In genomic region chr13:40394304-40394983, GRCh38 we compare ENCODE assay signal across 23 cellular contexts.
DNase-seq lines count a peak whose midpoint lies in the region; ATAC-seq, FAIRE-seq and TF ChIP-seq lines count a peak whose summit lies in the region.
"Had no signal": no experiment of that assay in that cellular context is flagged by ENCODE, and none has a peak within 500 bp of the region (broad histone marks: within the 10 kb centered on the region; RNA-seq: fewer than 3 reads in every experiment).

No MANE protein-coding gene starts in this region.

- no peaks in the 10 kb centered on the region for H3K27me3 Mint-ChIP-seq in CD4-positive, alpha-beta memory T cell

- H4K20me1 ChIP-seq in mammary epithelial cell (ENCODE audit: insufficient read depth, low read length), result no peaks in the 10 kb centered on the region

- peak overlapping the region in 1 of 7 donors; percentile 5 for H3K27ac Mint-ChIP-seq in CD4-positive, alpha-beta memory T cell
- H3K27ac Mint-ChIP-seq: HFFc6 had no signal

- no peaks in the 10 kb centered on the region for H3K79me2 ChIP-seq in mammary epithelial cell (ENCODE audit: insufficient read depth, low read length)

- no peak overlapping the region for H3K9ac ChIP-seq in mammary epithelial cell (ENCODE audit: insufficient read depth, low read length)
- H3K9ac ChIP-seq: KMS-11 had no signal

- POLR2A ChIA-PET in CD4-positive, alpha-beta memory T cell (lab: Charles Lee; ENCODE audit: partially characterized antibody), result no interaction called here

- H3K27me3 ChIP-seq in mammary epithelial cell (ENCODE audit: insufficient read depth, low read length) (no peaks in the 10 kb centered on the region), breast epithelium (no peaks in the 10 kb centered on the region), bronchial epithelial cell (ENCODE audit: control insufficient read depth, insufficient read depth, low read length) (no peaks in the 10 kb centered on the region), upper lobe of right lung (no peaks in the 10 kb centered on the region)
- H3K27me3 ChIP-seq in CD4-positive, alpha-beta memory T cell (ENCODE audit: insufficient read depth, low read length), result no peaks in the 10 kb centered on the region

- H2AFZ ChIP-seq in mammary epithelial cell (ENCODE audit: low read depth, low read length), result no peak overlapping the region
- H2AFZ ChIP-seq: PC-9 had no signal

- no peak overlapping the region for H3K4me2 ChIP-seq in mammary epithelial cell (ENCODE audit: insufficient read depth, low read depth, low read length)
- H3K4me2 ChIP-seq: A549, KMS-11, PC-9 had no signal

- H3K36me3 Mint-ChIP-seq in CD4-positive, alpha-beta memory T cell, result no peaks in the 10 kb centered on the region

- CTCF ChIA-PET in mammary epithelial cell (lab: Charles Lee; ENCODE audit: low non-redundant PET), result no interaction called here
- CTCF ChIA-PET in CD4-positive, alpha-beta memory T cell (lab: Charles Lee; ENCODE audit: partially characterized antibody), result no interaction called here

- H3K4me1 ChIP-seq in mammary epithelial cell (ENCODE audit: insufficient read depth, low read length) (no peaks in the 10 kb centered on the region), breast epithelium (no peaks in the 10 kb centered on the region), upper lobe of right lung (no peaks in the 10 kb centered on the region), mucosa of descending colon (ENCODE audit: low read depth) (no peaks in the 10 kb centered on the region)
- H3K4me1 ChIP-seq in CD4-positive, alpha-beta memory T cell (ENCODE audit: insufficient read depth, low read length), result peaks cover 13% of the 10 kb centered on the region

- DNase-seq in mammary epithelial cell (peak; percentile 29), breast epithelium (ENCODE audit: low spot score in 2 of 2) (no peak), bronchial epithelial cell (ENCODE audit: low read depth) (peak; percentile 54), fibroblast of the aortic adventitia (ENCODE audit: low read depth) (peak; percentile 14), upper lobe of right lung (no peak), mucosa of descending colon (no peak)
- DNase-seq in CD4-positive, alpha-beta memory T cell, result no peak
- DNase-seq: C1 segment of cervical spinal cord, HFFc6, NCI-H1048, NCI-H1436 treated with DMSO at 0.1 percent for 48 hours, NCI-H2029 treated with DMSO at 0.1 percent for 48 hours, NCI-H2171 treated with DMSO at 0.1 percent for 48 hours, NCI-H446 treated with DMSO at 0.1 percent for 48 hours, NCI-H748 treated with DMSO at 0.1 percent for 48 hours, PC-9 had no signal

- intact Hi-C loops in mammary epithelial cell (cut with micrococcal nuclease) (no loop called here), breast epithelium (cut with DNase I; ENCODE audit: low total_unique reads) (no loop called here), upper lobe of right lung (cut with DNase I) (no loop called here), mucosa of descending colon (cut with DNase I, micrococcal nuclease) (no loop called here)
- intact Hi-C loops in CD4-positive, alpha-beta memory T cell (cut with micrococcal nuclease), result no loop called here

- TF ChIP-seq POLR2A in breast epithelium (IDR thresholded peaks at IDR 0.05), result no peak

- ATAC-seq in upper lobe of right lung, result peak; percentile 25
- ATAC-seq in GM19324 (IDR thresholded peaks at IDR 0.05; ENCODE audit: low FRiP score, unreplicated experiment), result no peak
- no peak for ATAC-seq in mucosa of descending colon
- ATAC-seq: A549, HepG2, Right ventricle myocardium inferior had no signal

- TF ChIP-seq CTCF in mammary epithelial cell (conservative IDR thresholded peaks at IDR 0.05 in 1 of 2, IDR thresholded peaks at IDR 0.05 in 1 of 2; ENCODE audit: extremely low read depth in 1 of 2, insufficient read depth in 1 of 2, low read depth in 1 of 2, low read length in 2 of 2) (no peak), breast epithelium (IDR thresholded peaks at IDR 0.05) (no peak), bronchial epithelial cell (IDR thresholded peaks at IDR 0.05; ENCODE audit: insufficient read depth, low read length, severe bottlenecking) (no peak), fibroblast of the aortic adventitia (IDR thresholded peaks at IDR 0.05; ENCODE audit: insufficient read depth, low read length) (no peak), upper lobe of right lung (IDR thresholded peaks at IDR 0.05) (no peak), mucosa of descending colon (IDR thresholded peaks at IDR 0.05) (no peak)

- H3K9me3 ChIP-seq in mammary epithelial cell (replicated peaks; ENCODE audit: insufficient read depth, low read length) (no peaks in the 10 kb centered on the region), breast epithelium (no peaks in the 10 kb centered on the region), upper lobe of right lung (no peaks in the 10 kb centered on the region), mucosa of descending colon (no peaks in the 10 kb centered on the region)
- no peaks in the 10 kb centered on the region for H3K9me3 ChIP-seq in CD4-positive, alpha-beta memory T cell (ENCODE audit: control insufficient read depth in 1 of 2, low read length in 2 of 2)
- H3K9me3 ChIP-seq: A549 had no signal

- in situ Hi-C loops in mammary epithelial cell (cut with MboI; ENCODE audit: low sequenced_read_pairs in 2 of 2), result no loop called here

- H3K4me3 ChIP-seq in mammary epithelial cell (replicated peaks in 1 of 3; ENCODE audit: insufficient read depth in 1 of 3, low read depth in 2 of 3, low read length in 3 of 3) (no peak overlapping the region), breast epithelium (no peak overlapping the region), bronchial epithelial cell (ENCODE audit: low read depth, low read length) (no peak overlapping the region), fibroblast of the aortic adventitia (ENCODE audit: low read depth, low read length) (no peak overlapping the region), upper lobe of right lung (no peak overlapping the region), mucosa of descending colon (no peak overlapping the region)
- H3K4me3 ChIP-seq in CD4-positive, alpha-beta memory T cell (ENCODE audit: low read length in 2 of 2), result no peak overlapping the region
- H3K4me3 ChIP-seq: A549, PC-9 had no signal

- H3K27ac ChIP-seq in mammary epithelial cell (ENCODE audit: insufficient read depth, low read depth, low read length) (no peak overlapping the region), breast epithelium (no peak overlapping the region), upper lobe of right lung (no peak overlapping the region)
- H3K27ac ChIP-seq in CD4-positive, alpha-beta memory T cell (ENCODE audit: low read depth, low read length), result no peak overlapping the region
- H3K27ac ChIP-seq: A549, KMS-11, PC-9 had no signal

- H3K4me3 Mint-ChIP-seq in CD4-positive, alpha-beta memory T cell, result no peak overlapping the region
- H3K4me3 Mint-ChIP-seq: HFFc6 had no signal

- H3K4me1 Mint-ChIP-seq in CD4-positive, alpha-beta memory T cell, result peaks cover 6 to 13% (median 11%) of the 10 kb centered on the region in 4 donors

- WGBS in mammary epithelial cell (ENCODE audit: low coverage, missing lambda C conversion rate), result 91% methylated on average over 5 of the region's 5 CpGs

- dilution Hi-C loops in mammary epithelial cell (cut with HindIII; ENCODE audit: low sequenced_read_pairs), result no loop called here

- FAIRE-seq in bronchial epithelial cell (lab: Jason Lieb, UNC), result no peak
- FAIRE-seq: A549, GM12892, H54, HepG2 had no signal

- peaks cover 0 to 2% (median 0%) of the 10 kb centered on the region in 8 donors for H3K9me3 Mint-ChIP-seq in CD4-positive, alpha-beta memory T cell
- H3K9me3 Mint-ChIP-seq: HFFc6 had no signal

- no TSS peak for BruUV-seq in mammary epithelial cell (replicated peaks; lab: Mats Ljungman, UMichigan)

- no peaks in the 10 kb centered on the region for H3K36me3 ChIP-seq in mammary epithelial cell (ENCODE audit: insufficient read depth, low read length)
- no peaks in the 10 kb centered on the region for H3K36me3 ChIP-seq in breast epithelium
- no peaks in the 10 kb centered on the region for H3K36me3 ChIP-seq in bronchial epithelial cell (ENCODE audit: control insufficient read depth, insufficient read depth, low read length)
- H3K36me3 ChIP-seq in upper lobe of right lung, result no peaks in the 10 kb centered on the region
- no peaks in the 10 kb centered on the region for H3K36me3 ChIP-seq in mucosa of descending colon (ENCODE audit: low read depth)
- H3K36me3 ChIP-seq in CD4-positive, alpha-beta memory T cell (ENCODE audit: insufficient read depth, low read length), result no peaks in the 10 kb centered on the region

Comparison
In these comparisons a context has a peak if more than half of its experiments do, and no peak if none do; other contexts are left out.
1. DNase-seq: peak in mammary epithelial cell (single experiment), bronchial epithelial cell (single experiment) and fibroblast of the aortic adventitia (single experiment); none in breast epithelium (0 of 2), upper lobe of right lung (single experiment), mucosa of descending colon (0 of 3) and CD4-positive, alpha-beta memory T cell (0 of 5).